ENCODE assay signal across 23 cellular contexts in the genomic region with DNA sequence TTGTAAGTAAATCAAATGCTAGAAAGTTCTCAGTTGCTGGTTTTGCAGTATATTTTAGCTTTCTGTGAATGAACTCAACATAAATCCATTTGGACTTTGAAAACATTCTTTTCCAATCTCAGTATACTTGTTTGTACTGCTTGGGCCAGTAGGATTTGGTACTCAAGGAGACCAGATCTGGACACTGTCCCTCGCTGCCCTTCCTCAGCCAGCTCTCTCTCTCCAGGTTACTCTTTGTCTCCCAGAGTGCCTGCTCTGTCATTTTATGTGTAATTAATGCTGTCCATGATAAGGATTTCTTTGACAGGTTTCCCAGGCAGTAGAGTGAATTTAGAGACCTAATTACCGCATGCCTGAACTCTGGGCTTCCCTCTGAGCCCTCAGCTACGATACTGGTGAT.
"Had no signal": no experiment of that assay in that cellular context is flagged by ENCODE, and none has a peak within 500 bp of the region (broad histone marks: within the 10 kb centered on the region; RNA-seq: fewer than 3 reads in every experiment).

No MANE protein-coding gene starts in this region.

- DNase-seq: activated CD4-positive, alpha-beta memory T cell treated with anti-CD3 and anti-CD28 coated beads for 36 hours; activated CD4-positive, alpha-beta T cell treated with anti-CD3 and anti-CD28 coated beads, Interleukin-2, amount 10 ng/mL, durations not matched to agents 7 days and 5 days; activated CD4-positive, CD25-positive, alpha-beta regulatory T cell; activated gamma-delta T cell; activated naive CD4-positive, alpha-beta T cell treated with anti-CD3 and anti-CD28 coated beads for 36 hours; activated T-cell treated with anti-CD3 and anti-CD28 coated beads for 4 hours; activated T-cell treated with anti-CD3 and anti-CD28 coated beads, Interleukin-2, amount 50 U/mL, for 48 hours; amygdala; caudate nucleus; KBM-7; NCI-H1048; NCI-H146; NCI-H187 treated with DMSO at 0.1 percent for 48 hours; NCI-H2081 treated with DMSO at 0.1 percent for 48 hours; NCI-H446; NCI-H524; PC-3; SIG-M5; T-cell; T-helper 2 cell; T1000 had no signal

- H3K27ac ChIP-seq: VCaP had no signal

- ATAC-seq: activated T-helper 17 cell treated with anti-CD3 and anti-CD28 coated beads, Interleukin-2, amount 50 U/mL, for 72 hours; PC-3; T-cell had no signal
